In genomic region chr19:53809518-53810186, GRCh38 we compare ENCODE assay signal across 15 cellular contexts. TPM values are rescaled to one million over a fixed set of nuclear protein-coding genes. Genes with fewer than 3 reads are reported as not detected.
DNase-seq lines count a peak whose midpoint lies in the region; FAIRE-seq and TF ChIP-seq lines count a peak whose summit lies in the region.
"Had no signal": no experiment of that assay in that cellular context is flagged by ENCODE, and none has a peak within 500 bp of the region (broad histone marks: within the 10 kb centered on the region; RNA-seq: fewer than 3 reads in every experiment).

No MANE protein-coding gene starts in this region.

- H4K20me1 ChIP-seq in endothelial cell of umbilical vein (replicated peaks; ENCODE audit: control insufficient read depth, extremely low read depth, insufficient read depth, low read length) (no peaks in the 10 kb centered on the region), smooth muscle cell (ENCODE audit: low read depth) (no peaks in the 10 kb centered on the region)

- no peak overlapping the region for H3K4me3 Mint-ChIP-seq in MCF 10A (ENCODE audit: unreplicated experiment)
- H3K4me3 Mint-ChIP-seq: CD4-positive, CD25-positive, alpha-beta regulatory T cell; natural killer cell; T-helper 17 cell had no signal

- BruUV-seq in MCF 10A (replicated peaks; lab: Mats Ljungman, UMichigan) = no TSS peak
- BruUV-seq in endothelial cell of umbilical vein (replicated peaks; lab: Mats Ljungman, UMichigan) = no TSS peak

- no peaks in the 10 kb centered on the region for H3K4me1 ChIP-seq in breast epithelium
- H3K4me1 ChIP-seq in endothelial cell of umbilical vein (ENCODE audit: control insufficient read depth, extremely low read depth, insufficient read depth, low read length) = peaks cover 10% of the 10 kb centered on the region
- H3K4me1 ChIP-seq in smooth muscle cell (ENCODE audit: low read depth) = no peaks in the 10 kb centered on the region

- peak overlapping the region; percentile 72 for H2AFZ ChIP-seq in endothelial cell of umbilical vein (ENCODE audit: low read depth, low read length)
- no peak overlapping the region for H2AFZ ChIP-seq in smooth muscle cell (ENCODE audit: low read depth)

- no peak overlapping the region for H3K4me3 ChIP-seq in breast epithelium
- H3K4me3 ChIP-seq in endothelial cell of umbilical vein (replicated peaks in 1 of 3; ENCODE audit: insufficient read depth in 1 of 3, low read depth in 1 of 3, low read length in 3 of 3) = no peak overlapping the region
- no peak overlapping the region for H3K4me3 ChIP-seq in smooth muscle cell

- H3K27me3 Mint-ChIP-seq in MCF 10A (ENCODE audit: insufficient read depth, unreplicated experiment) = no peaks in the 10 kb centered on the region
- H3K27me3 Mint-ChIP-seq: CD4-positive, CD25-positive, alpha-beta regulatory T cell had no signal

- FAIRE-seq in endothelial cell of umbilical vein (lab: Jason Lieb, UNC) = peak; percentile 87
- no peak for FAIRE-seq in HTR-8/SVneo (lab: Jason Lieb, UNC)

- no peaks in the 10 kb centered on the region for H3F3A ChIP-seq in smooth muscle cell (ENCODE audit: low read depth)

- H3K36me3 ChIP-seq in breast epithelium = no peaks in the 10 kb centered on the region
- H3K36me3 ChIP-seq in endothelial cell of umbilical vein (ENCODE audit: control insufficient read depth in 2 of 2, extremely low read depth in 1 of 2, insufficient read depth in 2 of 2, low read length in 2 of 2) = no peaks in the 10 kb centered on the region
- no peaks in the 10 kb centered on the region for H3K36me3 ChIP-seq in smooth muscle cell (ENCODE audit: low read depth)

- POLR2A ChIA-PET in MCF 10A (lab: Yijun Ruan, JAX) (interaction anchor here (1.0 kb wide), 1 partner anchor 17 kb away, joined by 3 read pairs; no protein-coding TSS in a partner anchor), endothelial cell of umbilical vein (lab: Charles Lee) (no interaction called here)

- dilution Hi-C loops in endothelial cell of umbilical vein (cut with MboI; ENCODE audit: extremely low pct_ligation_motif_present, low sequenced_read_pairs) = no loop called here

- in situ Hi-C loops in KBM-7 (cut with MboI; ENCODE audit: low pct_unique_long_range_greater_than_20kb, low sequenced_read_pairs) = no loop called here

- H3K27ac Mint-ChIP-seq in MCF 10A (ENCODE audit: low read depth, unreplicated experiment) = no peak overlapping the region
- H3K27ac Mint-ChIP-seq: CD4-positive, CD25-positive, alpha-beta regulatory T cell; natural killer cell; T-helper 17 cell had no signal

- H3K9me3 ChIP-seq in breast epithelium = no peaks in the 10 kb centered on the region
- no peaks in the 10 kb centered on the region for H3K9me3 ChIP-seq in endothelial cell of umbilical vein (replicated peaks; ENCODE audit: control insufficient read depth, insufficient read depth, low read length)
- H3K9me3 ChIP-seq in smooth muscle cell (replicated peaks; ENCODE audit: low read depth) = no peaks in the 10 kb centered on the region

- H3K9me1 ChIP-seq in endothelial cell of umbilical vein (replicated peaks; ENCODE audit: control insufficient read depth, extremely low read depth, insufficient read depth, low read length) = no peaks in the 10 kb centered on the region

- TF ChIP-seq POLR2A in breast epithelium (IDR thresholded peaks at IDR 0.05) (no peak), endothelial cell of umbilical vein (IDR thresholded peaks at IDR 0.05; ENCODE audit: low read depth, low read length) (no peak)

- H3K79me2 ChIP-seq in endothelial cell of umbilical vein (ENCODE audit: control insufficient read depth, insufficient read depth, low read length) = no peaks in the 10 kb centered on the region
- H3K79me2 ChIP-seq in smooth muscle cell (ENCODE audit: low read depth) = no peaks in the 10 kb centered on the region

- H3K27ac ChIP-seq in breast epithelium = no peak overlapping the region
- no peak overlapping the region for H3K27ac ChIP-seq in endothelial cell of umbilical vein (ENCODE audit: insufficient read depth, low read depth, low read length)
- H3K27ac ChIP-seq in smooth muscle cell (ENCODE audit: low read depth) = no peak overlapping the region

- H3K9me3 Mint-ChIP-seq in MCF 10A (ENCODE audit: unreplicated experiment) = no peaks in the 10 kb centered on the region
- H3K9me3 Mint-ChIP-seq: natural killer cell had no signal

- H3K4me1 Mint-ChIP-seq in MCF 10A (ENCODE audit: insufficient read depth, unreplicated experiment) = no peaks in the 10 kb centered on the region
- H3K4me1 Mint-ChIP-seq: CD4-positive, CD25-positive, alpha-beta regulatory T cell; natural killer cell; T-helper 17 cell had no signal

- CTCF ChIA-PET in MCF 10A (lab: Yijun Ruan, JAX) = interaction anchor here (0.6 to 6.0 kb wide), 13 partner anchors 8 to 290 kb away, joined by 3 to 89 read pairs (median 4); partner anchors contain the start of gene PRKCG
- CTCF ChIA-PET in endothelial cell of umbilical vein (lab: Charles Lee) = interaction anchor here (0.6 to 5.7 kb wide), 34 partner anchors 8 to 456 kb away, joined by 3 to 210 read pairs (median 5); partner anchors contain the start of genes CNOT3, PRKCG and TFPT

- TF ChIP-seq CTCF in MCF 10A (IDR thresholded peaks at IDR 0.05; ENCODE audit: unreplicated experiment) = peak; percentile 10
- TF ChIP-seq CTCF in breast epithelium (IDR thresholded peaks at IDR 0.05) = no peak
- peak; percentile 34 to 49 for TF ChIP-seq CTCF in endothelial cell of umbilical vein (IDR thresholded peaks at IDR 0.05; ENCODE audit: extremely low read depth in 1 of 2, insufficient read depth in 1 of 2, low read depth in 1 of 2, low read length in 2 of 2)
- peak; percentile 18 for TF ChIP-seq CTCF in smooth muscle cell (IDR thresholded peaks at IDR 0.05; ENCODE audit: borderline replicate concordance, insufficient read depth, poor library complexity, severe bottlenecking)

- WGBS in smooth muscle cell (ENCODE audit: low lambda C conversion rate) = 90% methylated on average over 28 of the region's 28 CpGs

- no peak for DNase-seq in MCF 10A (ENCODE audit: unreplicated experiment)
- no peak for DNase-seq in breast epithelium (ENCODE audit: low spot score in 2 of 2)
- peak; percentile 23 to 77 for DNase-seq in NCI-H526 (lab: John Stamatoyannopoulos, UW)
- DNase-seq in endothelial cell of umbilical vein (ENCODE audit: low read depth, low spot score) = peak; percentile 60
- DNase-seq in smooth muscle cell (lab: John Stamatoyannopoulos, UW; ENCODE audit: unreplicated experiment) = no peak
- DNase-seq in HTR-8/SVneo (ENCODE audit: insufficient read length, low spot score) = no peak
- no peak for DNase-seq in KBM-7
- DNase-seq in DMS79 treated with DMSO at 0.1 percent for 48 hours (lab: John Stamatoyannopoulos, UW) = no peak
- DNase-seq: CD4-positive, CD25-positive, alpha-beta regulatory T cell; natural killer cell; NCI-H748 treated with DMSO at 0.1 percent for 48 hours; stimulated activated naive CD4-positive, alpha-beta T cell; T-helper 17 cell had no signal

- intact Hi-C loops in MCF 10A (cut with micrococcal nuclease) (loop anchor here (5.0 kb wide), 1 partner anchor 213 kb away; no protein-coding TSS in a partner anchor), breast epithelium (cut with DNase I; ENCODE audit: low total_unique reads) (loop anchor here (10.0 kb wide), 1 partner anchor 735 kb away; no protein-coding TSS in a partner anchor), endothelial cell of umbilical vein (cut with micrococcal nuclease) (loop anchor here (2.0 kb wide), 1 partner anchor 57 kb away; the partner anchor contains the start of gene MYADM)

- no peaks in the 10 kb centered on the region for H3K36me3 Mint-ChIP-seq in MCF 10A (ENCODE audit: insufficient read depth, unreplicated experiment)
- H3K36me3 Mint-ChIP-seq: CD4-positive, CD25-positive, alpha-beta regulatory T cell; natural killer cell had no signal

- H3K27me3 ChIP-seq in breast epithelium (no peaks in the 10 kb centered on the region), endothelial cell of umbilical vein (ENCODE audit: control insufficient read depth in 2 of 2, insufficient read depth in 2 of 2, low read length in 2 of 2) (no peaks in the 10 kb centered on the region), smooth muscle cell (ENCODE audit: low read depth) (no peaks in the 10 kb centered on the region)

- H3K4me2 ChIP-seq in endothelial cell of umbilical vein (ENCODE audit: insufficient read depth, low read length) (no peak overlapping the region), smooth muscle cell (no peak overlapping the region)

- H3K9ac ChIP-seq in endothelial cell of umbilical vein (replicated peaks; ENCODE audit: extremely low read depth, insufficient read depth, low read length) = no peak overlapping the region
- H3K9ac ChIP-seq in smooth muscle cell (ENCODE audit: low read depth) = no peak overlapping the region

TF ChIP-seq in endothelial cell of umbilical vein, 7 proteins besides CTCF, POLR2A, EP300 and RAD21 (continues in another document):
- no peak for TF ChIP-seq JUN (IDR thresholded peaks at IDR 0.05; ENCODE audit: borderline replicate concordance, insufficient read depth, insufficient read length, low read depth)
- TF ChIP-seq EZH2 (IDR thresholded peaks at IDR 0.05; ENCODE audit: borderline replicate concordance, low read depth, low read length, severe bottlenecking) = no peak

RNA-seq across cellular contexts. Expression of gene NLRP12, which starts 14.5 kb away (rescaled TPM):
- total RNA-seq in MCF 10A (2022) (not detected in 2 replicates), breast epithelium (1 to 10 TPM in 1 of 3 donors, under 1 TPM in 2; 0.32 to 1.2 (median 0.66) TPM), endothelial cell of umbilical vein (0.58 and 0.73 TPM in 2 replicates), smooth muscle cell (0.04 TPM in 1 of 2 replicates, not detected in the other)
- polyA plus RNA-seq in endothelial cell of umbilical vein (0.27 and 0.46 TPM in 2 replicates), smooth muscle cell (not detected in 2 replicates)
- polyA plus RNA-seq in endothelial cell of umbilical vein (2011; cell fraction: cytosol; rRNA removed) = 0.23 and 0.36 TPM in 2 replicates
- polyA plus RNA-seq in endothelial cell of umbilical vein (2011; cell fraction: nucleus; rRNA removed) = 0.05 and 0.15 TPM in 2 replicates
- polyA plus RNA-seq in endothelial cell of umbilical vein (2012) = 0.16 and 0.21 TPM in 2 replicates
- polyA minus RNA-seq in endothelial cell of umbilical vein = 0.24 and 0.55 TPM in 2 replicates
- not detected for polyA minus RNA-seq in endothelial cell of umbilical vein (2011; cell fraction: cytosol; rRNA and poly(A)+ RNA removed)
- 0.29 and 0.38 TPM in 2 replicates for polyA minus RNA-seq in endothelial cell of umbilical vein (2011; cell fraction: nucleus; rRNA and poly(A)+ RNA removed)
- total RNA-seq: CD4-positive, CD25-positive, alpha-beta regulatory T cell; epithelial cell of proximal tubule; M059J had no signal
- polyA plus RNA-seq: CD4-positive, CD25-positive, alpha-beta regulatory T cell had no signal

RNA-seq across cellular contexts. Expression of gene MYADM, which starts 58.0 kb away (rescaled TPM):
- total RNA-seq in MCF 10A (2022) (39.0 and 43.3 TPM in 2 replicates), breast epithelium (10 to 100 TPM; 30.2 to 54.6 (median 41.9) TPM), endothelial cell of umbilical vein (128 and 133 TPM in 2 replicates), smooth muscle cell (83.8 and 97.6 TPM in 2 replicates)
- polyA plus RNA-seq in endothelial cell of umbilical vein (100 and 122 TPM in 2 replicates), smooth muscle cell (193 and 247 TPM in 2 replicates)
- polyA plus RNA-seq in endothelial cell of umbilical vein (2011; cell fraction: cytosol; rRNA removed) = 35.1 and 49.3 TPM in 2 replicates
- polyA plus RNA-seq in endothelial cell of umbilical vein (2011; cell fraction: nucleus; rRNA removed) = 26.7 and 54.2 TPM in 2 replicates
- polyA plus RNA-seq in endothelial cell of umbilical vein (2012) = 66.5 and 108 TPM in 2 replicates
- 40.0 and 44.3 TPM in 2 replicates for polyA minus RNA-seq in endothelial cell of umbilical vein
- 8.2 TPM for polyA minus RNA-seq in endothelial cell of umbilical vein (2011; cell fraction: cytosol; rRNA and poly(A)+ RNA removed)
- 22.8 and 50.6 TPM in 2 replicates for polyA minus RNA-seq in endothelial cell of umbilical vein (2011; cell fraction: nucleus; rRNA and poly(A)+ RNA removed)

Comparison
In these comparisons a context has a peak if more than half of its experiments do, and no peak if none do; other contexts are left out.
1. CTCF ChIP-seq: peak in MCF 10A (single experiment), endothelial cell of umbilical vein (2 of 2) and smooth muscle cell (single experiment); none in breast epithelium (0 of 3).
2. DNase-seq: peak in NCI-H526 (2 of 2) and endothelial cell of umbilical vein (single experiment); none in MCF 10A (single experiment), breast epithelium (0 of 2), smooth muscle cell (single experiment), HTR-8/SVneo (single experiment), KBM-7 (single experiment) and DMS79 treated with DMSO at 0.1 percent for 48 hours (single experiment).